ENCODE assay signal across 5 cellular contexts in genomic region chr1:172728705-172729104, GRCh38.
A peak's percentile ranks its signal among the peaks of the same experiment; 100 is the strongest.
DNase-seq lines count a peak whose midpoint lies in the region; ATAC-seq, FAIRE-seq and TF ChIP-seq lines count a peak whose summit lies in the region.
"Not testable (repeated sequence)": the region's sequence is repeated elsewhere in the genome, so short reads cannot be mapped to it uniquely, and the experiment has no call there.

No MANE protein-coding gene starts in this region.

- not testable (repeated sequence) for H2BK5ac ChIP-seq in mesendoderm (ENCODE audit: low read length)

- H3K4me3 ChIP-seq in K562; mesendoderm (ENCODE audit: low read length): not testable (repeated sequence)
- peak overlapping the region; percentile 19 for H3K4me3 ChIP-seq in endodermal cell (ENCODE audit: low read length)

- not testable (repeated sequence) for H3K79me1 ChIP-seq in mesendoderm (ENCODE audit: low read length)

- in situ Hi-C loops in K562 (cut with MboI), result loop anchor here (5.0 to 25.0 kb wide), 2 partner anchors 276 to 1359 kb away; no protein-coding TSS in a partner anchor

- not testable (repeated sequence) for TF ChIP-seq EP300 in K562 (IDR thresholded peaks at IDR 0.05; ENCODE audit: low read length)

- H3K18ac ChIP-seq in mesendoderm (ENCODE audit: low read length), result not testable (repeated sequence)

- H3K27me3 Mint-ChIP-seq in endodermal cell (ENCODE audit: insufficient read depth); endothelial cell (ENCODE audit: unreplicated experiment); natural killer cell treated with Interleukin-12 subunit alpha and Interleukin-12 subunit beta and Interleukin-15 and Interleukin-18, amount 100 ng/mL, for 72 hours: not testable (repeated sequence)

- BruUV-seq in K562 (replicated peaks; lab: Mats Ljungman, UMichigan), result not testable (repeated sequence)

- not testable (repeated sequence) for H3K9me1 ChIP-seq in K562 (ENCODE audit: control insufficient read depth, insufficient read depth, low read length)

- not testable (repeated sequence) for H3K4me2 ChIP-seq in K562 (ENCODE audit: insufficient read depth, low read length); mesendoderm (ENCODE audit: low read length)

- H4K8ac ChIP-seq in mesendoderm (ENCODE audit: low read depth, low read length), result peak overlapping the region; percentile 17

- not testable (repeated sequence) for H3K36me3 Mint-ChIP-seq in endodermal cell (ENCODE audit: low read depth)
- peaks cover 16% of the 10 kb centered on the region for H3K36me3 Mint-ChIP-seq in endothelial cell (ENCODE audit: low read depth, unreplicated experiment)
- H3K36me3 Mint-ChIP-seq in natural killer cell treated with Interleukin-12 subunit alpha and Interleukin-12 subunit beta and Interleukin-15 and Interleukin-18, amount 100 ng/mL, for 72 hours, result peaks cover 14% of the 10 kb centered on the region

- H2BK15ac ChIP-seq in mesendoderm (replicated peaks; ENCODE audit: low read depth), result not testable (repeated sequence)

- H3K27me3 ChIP-seq in K562 (ENCODE audit: control insufficient read depth in 2 of 2, insufficient read depth in 2 of 2, low read length in 2 of 2); endodermal cell (ENCODE audit: control insufficient read depth, insufficient read depth, low read length, poor library complexity, severe bottlenecking); mesendoderm (ENCODE audit: insufficient read depth, low read length, poor library complexity): not testable (repeated sequence)

- TF ChIP-seq POLR2A in K562 (conservative IDR thresholded peaks at IDR 0.05), result not testable (repeated sequence)

- FAIRE-seq in K562 (lab: Jason Lieb, UNC), result not testable (repeated sequence)

- not testable (repeated sequence) for H3K23ac ChIP-seq in mesendoderm (ENCODE audit: low read length)

- POLR2A ChIA-PET in K562 (lab: Yijun Ruan, JAX), result not testable (repeated sequence)

- WGBS in K562 (ENCODE audit: insufficient coverage, low coverage, missing lambda C conversion rate), result 33% methylated on average over 1 of the region's 1 CpG
- 100% methylated on average over 1 of the region's 1 CpG; no CpG with 5 or more reads in 1 of the 2 experiments for WGBS in endodermal cell (ENCODE audit: insufficient coverage in 1 of 2, insufficient read length in 1 of 2), 2 experiments
- no CpG with 5 or more reads among the region's 1 CpG for WGBS in mesendoderm (ENCODE audit: extremely low coverage, insufficient coverage, low lambda C conversion rate)

- H3K4me3 Mint-ChIP-seq in endodermal cell; natural killer cell treated with Interleukin-12 subunit alpha and Interleukin-12 subunit beta and Interleukin-15 and Interleukin-18, amount 100 ng/mL, for 72 hours: not testable (repeated sequence)
- H3K4me3 Mint-ChIP-seq in endothelial cell (ENCODE audit: unreplicated experiment), result peak overlapping the region; percentile 19

- not testable (repeated sequence) for H3K9ac ChIP-seq in K562 (ENCODE audit: insufficient read depth in 1 of 2, low read depth in 2 of 2, low read length in 2 of 2); endodermal cell (ENCODE audit: extremely low read depth, low read length, poor library complexity, severe bottlenecking); mesendoderm (ENCODE audit: low read length)

- DNase-seq in K562 (ENCODE audit: extremely low read depth in 1 of 4, low spot score in 3 of 4); endodermal cell; endothelial cell (ENCODE audit: low spot score); mesendoderm; natural killer cell treated with Interleukin-12 subunit alpha and Interleukin-12 subunit beta and Interleukin-15 and Interleukin-18, amount 100 ng/mL, for 72 hours (ENCODE audit: low spot score): not testable (repeated sequence)

- not testable (repeated sequence) for TF ChIP-seq RAD21 in K562 (CRISPR knock-in tag; conservative IDR thresholded peaks at IDR 0.05 in 1 of 2, IDR thresholded peaks at IDR 0.05 in 1 of 2)

- H3K9me3 Mint-ChIP-seq in endodermal cell, result peaks cover 16% of the 10 kb centered on the region
- H3K9me3 Mint-ChIP-seq in endothelial cell (ENCODE audit: unreplicated experiment); natural killer cell treated with Interleukin-12 subunit alpha and Interleukin-12 subunit beta and Interleukin-15 and Interleukin-18, amount 100 ng/mL, for 72 hours: not testable (repeated sequence)

- not testable (repeated sequence) for H3K27ac ChIP-seq in K562 (ENCODE audit: extremely low read depth, low read depth, low read length); endodermal cell (ENCODE audit: low read depth, low read length); mesendoderm (ENCODE audit: low read depth, low read length)

- not testable (repeated sequence) for H4K5ac ChIP-seq in mesendoderm (ENCODE audit: low read length)

- H3K56ac ChIP-seq in mesendoderm (ENCODE audit: low read length), result not testable (repeated sequence)

- H4K20me1 ChIP-seq in K562 (replicated peaks; ENCODE audit: control insufficient read depth, insufficient read depth, low read length), result not testable (repeated sequence)

- ATAC-seq in K562; natural killer cell treated with Interleukin-12 subunit alpha and Interleukin-12 subunit beta and Interleukin-15 and Interleukin-18, amount 100 ng/mL, for 72 hours: not testable (repeated sequence)

- not testable (repeated sequence) for H2BK120ac ChIP-seq in mesendoderm (ENCODE audit: low read depth, low read length)

- CTCF ChIA-PET in K562 (lab: Yijun Ruan, JAX; ENCODE audit: low intra/inter-chr PET ratio), result not testable (repeated sequence)

- H3K36me3 ChIP-seq in K562 (ENCODE audit: control insufficient read depth, insufficient read depth, low read length); endodermal cell (ENCODE audit: control insufficient read depth, insufficient read depth, low read length); mesendoderm (ENCODE audit: control insufficient read depth, insufficient read depth, low read length): not testable (repeated sequence)

- not testable (repeated sequence) for H3K4me1 ChIP-seq in K562 (replicated peaks in 1 of 2; ENCODE audit: control insufficient read depth in 2 of 2, insufficient read depth in 2 of 2, low read length in 2 of 2); endodermal cell (ENCODE audit: control insufficient read depth, insufficient read depth, low read length); mesendoderm (ENCODE audit: control insufficient read depth, low read depth, low read length)

- H3K4me1 Mint-ChIP-seq in endodermal cell; endothelial cell (ENCODE audit: unreplicated experiment): not testable (repeated sequence)
- peaks cover 41 to 46% of the 10 kb centered on the region in 2 donors for H3K4me1 Mint-ChIP-seq in natural killer cell treated with Interleukin-12 subunit alpha and Interleukin-12 subunit beta and Interleukin-15 and Interleukin-18, amount 100 ng/mL, for 72 hours (ENCODE audit: low read depth in 2 of 2)

- H2AK5ac ChIP-seq in mesendoderm (ENCODE audit: low read length), result not testable (repeated sequence)

- not testable (repeated sequence) for TF ChIP-seq CTCF in K562 (IDR thresholded peaks at IDR 0.05 in 2 of 3, conservative IDR thresholded peaks at IDR 0.05 in 1 of 3; ENCODE audit: insufficient read depth in 2 of 3, low read depth in 1 of 3, low read length in 3 of 3); endodermal cell (conservative IDR thresholded peaks at IDR 0.05); endothelial cell (IDR thresholded peaks at IDR 0.05; ENCODE audit: unreplicated experiment)

- H3K27ac Mint-ChIP-seq in endodermal cell; endothelial cell (ENCODE audit: unreplicated experiment): not testable (repeated sequence)
- peak overlapping the region; percentile 52 to 67 for H3K27ac Mint-ChIP-seq in natural killer cell treated with Interleukin-12 subunit alpha and Interleukin-12 subunit beta and Interleukin-15 and Interleukin-18, amount 100 ng/mL, for 72 hours

- H2AFZ ChIP-seq in K562 (ENCODE audit: low read depth, low read length), result not testable (repeated sequence)

- not testable (repeated sequence) for H3K9me3 ChIP-seq in K562 (replicated peaks; ENCODE audit: control insufficient read depth, insufficient read depth, low read depth, low read length)
- peaks cover 17% of the 10 kb centered on the region for H3K9me3 ChIP-seq in endodermal cell (ENCODE audit: control insufficient read depth, low read length)

- H3K79me2 ChIP-seq in K562 (ENCODE audit: control insufficient read depth, insufficient read depth, low read length); mesendoderm (ENCODE audit: control insufficient read depth, insufficient read depth, low read length): not testable (repeated sequence)

- H3K4ac ChIP-seq in mesendoderm (ENCODE audit: low read depth, low read length), result not testable (repeated sequence)

- intact Hi-C loops in K562 (cut with micrococcal nuclease), result loop anchor here (1.0 to 5.0 kb wide), 2 partner anchors 278 to 726 kb away; no protein-coding TSS in a partner anchor

TF ChIP-seq in K562, 482 proteins besides CTCF, POLR2A, EP300 and RAD21:
- peak; percentile 94 for TF ChIP-seq ZNF431 (CRISPR knock-in tag; IDR thresholded peaks at IDR 0.05)
